Comparison of ENCODE assay signal across 8 cellular contexts in the genomic region with DNA sequence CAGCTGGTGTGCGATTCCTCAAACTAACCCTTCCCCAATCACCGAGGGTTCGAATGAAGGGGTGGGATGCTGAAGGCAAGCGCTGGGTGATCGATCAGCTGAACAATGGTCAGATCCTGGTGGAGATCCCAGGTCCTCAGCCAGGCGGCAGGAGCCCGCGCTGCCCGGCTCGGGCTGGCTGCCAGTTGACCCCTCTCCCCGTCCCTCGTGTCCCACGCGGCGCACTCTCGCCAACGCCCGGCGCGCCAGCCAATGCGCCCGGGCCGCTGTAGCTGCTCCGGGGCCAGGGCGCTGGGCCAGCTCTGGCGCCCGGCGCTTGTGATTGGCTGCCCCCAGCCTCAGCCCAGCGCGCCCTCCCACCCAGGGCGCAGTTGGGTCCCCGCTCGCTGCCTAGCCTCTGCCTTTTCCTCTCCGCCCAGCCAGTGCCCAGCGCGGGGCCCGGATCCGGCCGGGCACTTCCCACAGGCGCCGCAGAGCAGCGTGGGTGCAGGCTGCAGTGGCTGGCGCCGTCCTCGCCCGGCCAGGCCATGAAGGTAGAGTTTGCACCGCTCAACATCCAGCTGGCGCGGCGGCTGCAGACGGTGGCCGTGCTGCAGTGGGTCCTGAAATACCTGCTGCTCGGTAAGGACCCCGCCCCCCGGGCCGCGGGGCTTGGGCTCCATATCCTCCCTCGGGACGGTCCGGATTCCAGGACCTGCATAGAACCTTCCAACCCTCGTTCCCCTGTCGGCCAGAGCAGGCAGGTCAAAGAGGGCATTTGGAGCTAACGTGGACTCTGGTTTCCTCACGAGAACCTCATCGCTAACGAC. TPM values are rescaled to one million over a fixed set of nuclear protein-coding genes. Genes with fewer than 3 reads are reported as not detected.
DNase-seq lines count a peak whose midpoint lies in the region; ATAC-seq and TF ChIP-seq lines count a peak whose summit lies in the region.

A gene with protein sequence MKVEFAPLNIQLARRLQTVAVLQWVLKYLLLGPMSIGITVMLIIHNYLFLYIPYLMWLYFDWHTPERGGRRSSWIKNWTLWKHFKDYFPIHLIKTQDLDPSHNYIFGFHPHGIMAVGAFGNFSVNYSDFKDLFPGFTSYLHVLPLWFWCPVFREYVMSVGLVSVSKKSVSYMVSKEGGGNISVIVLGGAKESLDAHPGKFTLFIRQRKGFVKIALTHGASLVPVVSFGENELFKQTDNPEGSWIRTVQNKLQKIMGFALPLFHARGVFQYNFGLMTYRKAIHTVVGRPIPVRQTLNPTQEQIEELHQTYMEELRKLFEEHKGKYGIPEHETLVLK (plus strand): TSS at position 400 of the 809 bp plus-strand sequence. CDS start 128 bp downstream, at position 528.

- peak within 1 kb of the TSS; percentile 80 for H2AFZ ChIP-seq in osteoblast (ENCODE audit: low read length)

- CTCF ChIA-PET in activated CD8-positive, alpha-beta T cell treated with anti-CD3 and anti-CD28 coated beads, Interleukin-2, amount 10 ng/mL, durations not matched to agents 7 days and 5 days (lab: Charles Lee): interaction anchor here (1.3 to 1.5 kb wide), 2 partner anchors 19 to 219 kb away, joined by 3 to 6 read pairs; no protein-coding TSS in a partner anchor

- H3K4me1 ChIP-seq in BE2C (peaks cover 3% of the 10 kb centered on the region; the same call in 1 of the 2 replicates), heart left ventricle (peaks cover 0 to 25% (median 5%) of the 10 kb centered on the region in 12 donors), osteoblast (ENCODE audit: insufficient read depth, low read length) (peaks cover 7% of the 10 kb centered on the region)

- H3K9me3 Mint-ChIP-seq in activated CD8-positive, alpha-beta T cell treated with anti-CD3 and anti-CD28 coated beads, Interleukin-2, amount 10 ng/mL, durations not matched to agents 7 days and 5 days (ENCODE audit: insufficient read depth): no peaks in the 10 kb centered on the region

- H3K27me3 ChIP-seq in BE2C (no peaks in the 10 kb centered on the region), heart left ventricle (peaks cover 0 to 22% (median 4%) of the 10 kb centered on the region in 9 donors), osteoblast (ENCODE audit: insufficient read depth, low read length) (peaks cover 10% of the 10 kb centered on the region)

- H3K27me3 Mint-ChIP-seq in activated CD8-positive, alpha-beta T cell treated with anti-CD3 and anti-CD28 coated beads, Interleukin-2, amount 10 ng/mL, durations not matched to agents 7 days and 5 days (ENCODE audit: low read depth): peaks cover 66% of the 10 kb centered on the region

- H3K36me3 ChIP-seq in BE2C (no peaks in the 10 kb centered on the region), heart left ventricle (no peaks in the 10 kb centered on the region), osteoblast (ENCODE audit: insufficient read depth, low read length) (no peaks in the 10 kb centered on the region)

- peaks cover 10% of the 10 kb centered on the region for H3K4me1 Mint-ChIP-seq in activated CD8-positive, alpha-beta T cell treated with anti-CD3 and anti-CD28 coated beads, Interleukin-2, amount 10 ng/mL, durations not matched to agents 7 days and 5 days (ENCODE audit: low read depth)

- H3K27ac ChIP-seq in heart left ventricle (peak within 1 kb of the TSS in 3 of 12 donors; percentile 32 to 63 (median 51)), osteoblast (ENCODE audit: low read depth, low read length) (no peak within 1 kb of the TSS)

- ATAC-seq in HG02759 (IDR thresholded peaks at IDR 0.05; ENCODE audit: unreplicated experiment) (peak; percentile 47), heart left ventricle (peak; percentile 66 to 91 (median 84)), GM21367 (IDR thresholded peaks at IDR 0.05; ENCODE audit: unreplicated experiment) (no peak)
- peak; percentile 73 for ATAC-seq in activated CD8-positive, alpha-beta T cell treated with anti-CD3 and anti-CD28 coated beads, Interleukin-2, amount 10 ng/mL, durations not matched to agents 7 days and 5 days

- peak within 1 kb of the TSS; percentile 37 for H3K4me3 Mint-ChIP-seq in activated CD8-positive, alpha-beta T cell treated with anti-CD3 and anti-CD28 coated beads, Interleukin-2, amount 10 ng/mL, durations not matched to agents 7 days and 5 days

- intact Hi-C loops in heart left ventricle (cut with DNase I): no loop called here

- 3 to 9% (median 4%) methylated on average over 23 to 66 of the region's 66 CpGs for WGBS in heart left ventricle, 4 donors

- no peaks in the 10 kb centered on the region for H3K79me2 ChIP-seq in osteoblast (ENCODE audit: insufficient read depth, low read length)

- peak; percentile 20 for TF ChIP-seq CTCF in BE2C (IDR thresholded peaks at IDR 0.05; ENCODE audit: low read depth, low read length)
- no peak for TF ChIP-seq CTCF in heart left ventricle (IDR thresholded peaks at IDR 0.05)
- peak; percentile 5 for TF ChIP-seq CTCF in osteoblast (IDR thresholded peaks at IDR 0.05; ENCODE audit: extremely low read depth, low read depth, low read length)

- H3K36me3 Mint-ChIP-seq in activated CD8-positive, alpha-beta T cell treated with anti-CD3 and anti-CD28 coated beads, Interleukin-2, amount 10 ng/mL, durations not matched to agents 7 days and 5 days (ENCODE audit: low read depth): no peaks in the 10 kb centered on the region

- H3K4me2 ChIP-seq in osteoblast (ENCODE audit: insufficient read depth, low read length): peak within 1 kb of the TSS; percentile 83

- TF ChIP-seq POLR2A in heart left ventricle (IDR thresholded peaks at IDR 0.05): peak in 1 of 2 donors; percentile 15

- H3K4me3 ChIP-seq in BE2C (ENCODE audit: low read depth, low read length) (peak within 1 kb of the TSS; percentile 71), heart left ventricle (peak within 1 kb of the TSS in 11 of 12 donors; percentile 23 to 64 (median 55)), osteoblast (ENCODE audit: insufficient read depth, low read length) (peak within 1 kb of the TSS; percentile 66)

- H3K27ac Mint-ChIP-seq in activated CD8-positive, alpha-beta T cell treated with anti-CD3 and anti-CD28 coated beads, Interleukin-2, amount 10 ng/mL, durations not matched to agents 7 days and 5 days: no peak within 1 kb of the TSS

- DNase-seq in BE2C: peak; percentile 79
- DNase-seq in activated CD8-positive, alpha-beta T cell treated with anti-CD3 and anti-CD28 coated beads, Interleukin-2, amount 10 ng/mL, durations not matched to agents 7 days and 5 days: no peak
- DNase-seq in heart left ventricle: peak; percentile 22 to 76 (median 59)
- DNase-seq in osteoblast (ENCODE audit: insufficient read length, low spot score, missing footprints): peak; percentile 90
- DNase-seq in amniotic stem cell (lab: John Stamatoyannopoulos, UW): no peak
- DNase-seq in H4 (ENCODE audit: low spot score): no peak

- H3K9me3 ChIP-seq in BE2C (no peaks in the 10 kb centered on the region), heart left ventricle (no peaks in the 10 kb centered on the region), osteoblast (ENCODE audit: low read depth, low read length) (no peaks in the 10 kb centered on the region)

- no peaks in the 10 kb centered on the region for H4K20me1 ChIP-seq in osteoblast (ENCODE audit: insufficient read depth, low read length)

- POLR2A ChIA-PET in activated CD8-positive, alpha-beta T cell treated with anti-CD3 and anti-CD28 coated beads, Interleukin-2, amount 10 ng/mL, durations not matched to agents 7 days and 5 days (lab: Charles Lee): no interaction called here

RNA-seq across cellular contexts. Expression of the gene that starts here (rescaled TPM):
- not detected for polyA plus RNA-seq in BE2C (2012; ENCODE audit: insufficient read depth, insufficient read length, low read depth)
- total RNA-seq in activated CD8-positive, alpha-beta T cell treated with anti-CD3 and anti-CD28 coated beads, Interleukin-2, amount 10 ng/mL, durations not matched to agents 7 days and 5 days: not detected
- total RNA-seq in heart left ventricle: 1 to 10 TPM in 1 of 9 donors, under 1 TPM in 7, not detected in 1; 0.29 to 1.1 (median 0.41) TPM
- polyA plus RNA-seq in heart left ventricle: under 1 TPM in 1 of 2 donors, not detected in 1; 0.19 TPM
- not detected in 2 replicates for total RNA-seq in osteoblast
- not detected in 2 replicates for total RNA-seq in H4 (2014; rRNA removed; shearing (Covaris generic))

Comparison
In these comparisons a context has a peak if more than half of its experiments do, and no peak if none do; other contexts are left out.
1. Peak in ATAC-seq in activated CD8-positive, alpha-beta T cell treated with anti-CD3 and anti-CD28 coated beads, Interleukin-2, amount 10 ng/mL, durations not matched to agents 7 days and 5 days; RNA of the gene not detected or under 1 TPM.
2. Peak in DNase-seq, H3K4me3 ChIP-seq and H3K4me2 ChIP-seq in osteoblast; RNA of the gene not detected or under 1 TPM.
3. DNase-seq: peak in BE2C (single experiment) and heart left ventricle (5 of 5); none in activated CD8-positive, alpha-beta T cell treated with anti-CD3 and anti-CD28 coated beads, Interleukin-2, amount 10 ng/mL, durations not matched to agents 7 days and 5 days (single experiment), amniotic stem cell (single experiment) and H4 (single experiment).
4. CTCF ChIP-seq: peak in BE2C (single experiment) and osteoblast (single experiment); none in heart left ventricle (0 of 12).
5. Peak in every context shown above with its lines, with median percentiles within 50 percentile points of each other: H3K4me3 ChIP-seq.